In the genomic region with DNA sequence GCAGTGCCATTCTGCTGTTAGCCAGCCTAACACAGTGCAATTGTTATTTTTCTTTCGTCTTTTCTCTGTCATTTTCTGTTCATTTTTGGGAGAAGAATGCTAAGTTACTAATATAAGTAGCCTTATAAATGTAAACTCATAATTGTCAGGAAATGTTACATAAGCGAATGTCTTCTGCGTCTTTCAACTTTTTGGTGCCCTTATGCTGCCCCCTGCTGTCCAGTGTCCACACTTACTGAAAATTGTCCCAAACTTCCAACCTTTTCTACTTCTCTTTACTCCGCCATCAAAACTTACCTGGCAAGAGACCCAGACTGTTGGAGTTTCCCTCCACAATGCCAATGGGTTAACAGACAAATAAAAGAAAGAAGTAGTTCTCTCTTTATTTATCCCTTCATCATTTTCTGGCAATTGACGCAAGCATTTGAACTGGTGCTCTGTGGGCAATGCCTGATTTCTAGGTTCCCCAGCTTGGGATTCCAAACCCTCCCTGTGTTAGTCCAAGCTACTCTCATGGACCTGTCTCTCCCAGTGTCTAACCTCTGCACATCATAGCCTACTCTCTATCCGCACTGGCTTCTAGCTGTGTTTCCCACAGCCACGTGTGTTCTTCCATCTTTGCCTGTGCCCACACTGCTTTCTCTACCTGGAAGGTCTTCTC, we compare ENCODE assay signal across 8 cellular contexts. TPM values are rescaled to one million over a fixed set of nuclear protein-coding genes. Genes with fewer than 3 reads are reported as not detected.
DNase-seq lines count a peak whose midpoint lies in the region; ATAC-seq and TF ChIP-seq lines count a peak whose summit lies in the region.

No MANE protein-coding gene starts in this region.

- H3K27ac Mint-ChIP-seq in activated T-helper 2 cell treated with anti-CD3 and anti-CD28 coated beads, Interferon-gamma antibody, Interleukin-2, Interleukin-4, amounts not matched to agents 10 μg/mL and 5 μg/mL and 100 μg/mL, durations not matched to agents 14 hours and 24 hours and 36 hours = no peak overlapping the region

- H3K27me3 Mint-ChIP-seq in activated T-helper 2 cell treated with anti-CD3 and anti-CD28 coated beads, Interferon-gamma antibody, Interleukin-2, Interleukin-4, amounts not matched to agents 10 μg/mL and 5 μg/mL and 100 μg/mL, durations not matched to agents 14 hours and 24 hours and 36 hours (ENCODE audit: low read depth) = no peaks in the 10 kb centered on the region

- H3K27ac ChIP-seq in substantia nigra (ENCODE audit: low read depth, low read length, poor library complexity, severe bottlenecking) = no peak overlapping the region

- H3K9me3 Mint-ChIP-seq in activated T-helper 2 cell treated with anti-CD3 and anti-CD28 coated beads, Interferon-gamma antibody, Interleukin-2, Interleukin-4, amounts not matched to agents 10 μg/mL and 5 μg/mL and 100 μg/mL, durations not matched to agents 14 hours and 24 hours and 36 hours = no peaks in the 10 kb centered on the region

- intact Hi-C loops in activated T-helper 2 cell treated with anti-CD3 and anti-CD28 coated beads, Interferon-gamma antibody, Interleukin-2, Interleukin-4, amounts not matched to agents 10 μg/mL and 5 μg/mL and 100 μg/mL, durations not matched to agents 14 hours and 24 hours and 36 hours (cut with micrococcal nuclease) = loop anchor here (1.0 to 2.0 kb wide), 4 partner anchors 9 to 177 kb away; no protein-coding TSS in a partner anchor

- no peak overlapping the region for H3K4me3 Mint-ChIP-seq in activated T-helper 2 cell treated with anti-CD3 and anti-CD28 coated beads, Interferon-gamma antibody, Interleukin-2, Interleukin-4, amounts not matched to agents 10 μg/mL and 5 μg/mL and 100 μg/mL, durations not matched to agents 14 hours and 24 hours and 36 hours (ENCODE audit: low read depth)

- peak; percentile 59 for ATAC-seq in HG02642 (IDR thresholded peaks at IDR 0.05; ENCODE audit: poor library complexity, unreplicated experiment)
- no peak for ATAC-seq in GM19324 (IDR thresholded peaks at IDR 0.05; ENCODE audit: low FRiP score, unreplicated experiment)

- peak; percentile 80 for TF ChIP-seq CTCF in fibroblast of the aortic adventitia (IDR thresholded peaks at IDR 0.05; ENCODE audit: insufficient read depth, low read length)

- H3K4me3 ChIP-seq in fibroblast of the aortic adventitia (ENCODE audit: low read depth, low read length) = no peak overlapping the region

- in situ Hi-C loops in Caki2 (cut with HindIII; ENCODE audit: low pct_unique_long_range_greater_than_20kb, low sequenced_read_pairs) = no loop called here

- peaks cover 22% of the 10 kb centered on the region for H3K4me1 Mint-ChIP-seq in activated T-helper 2 cell treated with anti-CD3 and anti-CD28 coated beads, Interferon-gamma antibody, Interleukin-2, Interleukin-4, amounts not matched to agents 10 μg/mL and 5 μg/mL and 100 μg/mL, durations not matched to agents 14 hours and 24 hours and 36 hours (ENCODE audit: low read depth)

- DNase-seq in Caki2 (ENCODE audit: low read depth) = peak; percentile 44
- peak; percentile 63 for DNase-seq in RPMI7951 (ENCODE audit: low read depth)
- peak; percentile 58 for DNase-seq in activated T-helper 2 cell treated with anti-CD3 and anti-CD28 coated beads, Interferon-gamma antibody, Interleukin-2, Interleukin-4, amounts not matched to agents 10 μg/mL and 5 μg/mL and 100 μg/mL, durations not matched to agents 14 hours and 24 hours and 36 hours (ENCODE audit: low spot score)
- DNase-seq in fibroblast of the aortic adventitia (ENCODE audit: low read depth) = peak; percentile 84
- peak in 40 of 56 donors; percentile 11 to 80 (median 46) for DNase-seq in nucleus accumbens (lab: John Stamatoyannopoulos, UW)
- DNase-seq in substantia nigra (lab: John Stamatoyannopoulos, UW) = peak in 37 of 49 donors; percentile 4 to 75 (median 47)

- H3K36me3 Mint-ChIP-seq in activated T-helper 2 cell treated with anti-CD3 and anti-CD28 coated beads, Interferon-gamma antibody, Interleukin-2, Interleukin-4, amounts not matched to agents 10 μg/mL and 5 μg/mL and 100 μg/mL, durations not matched to agents 14 hours and 24 hours and 36 hours (ENCODE audit: low read depth) = peaks cover 15% of the 10 kb centered on the region

RNA-seq across cellular contexts. Expression of gene EPC1, which starts 21.0 kb away (rescaled TPM):
- 7.5 and 17.0 TPM in 2 replicates for total RNA-seq in Caki2 (2014; rRNA removed; shearing (Covaris generic); ENCODE audit: low replicate concordance)
- total RNA-seq in RPMI7951 (2014; rRNA removed; shearing (Covaris generic)) = 14.1 and 18.1 TPM in 2 replicates
- total RNA-seq in activated T-helper 2 cell treated with anti-CD3 and anti-CD28 coated beads, Interferon-gamma antibody, Interleukin-2, Interleukin-4, amounts not matched to agents 10 μg/mL and 5 μg/mL and 100 μg/mL, durations not matched to agents 14 hours and 24 hours and 36 hours = 35.3 and 35.4 TPM in 2 replicates
- 26.7 and 56.9 TPM in 2 replicates for total RNA-seq in fibroblast of the aortic adventitia (ENCODE audit: low replicate concordance)
